Comparison of ENCODE assay signal across 1 cellular context in the genomic region with DNA sequence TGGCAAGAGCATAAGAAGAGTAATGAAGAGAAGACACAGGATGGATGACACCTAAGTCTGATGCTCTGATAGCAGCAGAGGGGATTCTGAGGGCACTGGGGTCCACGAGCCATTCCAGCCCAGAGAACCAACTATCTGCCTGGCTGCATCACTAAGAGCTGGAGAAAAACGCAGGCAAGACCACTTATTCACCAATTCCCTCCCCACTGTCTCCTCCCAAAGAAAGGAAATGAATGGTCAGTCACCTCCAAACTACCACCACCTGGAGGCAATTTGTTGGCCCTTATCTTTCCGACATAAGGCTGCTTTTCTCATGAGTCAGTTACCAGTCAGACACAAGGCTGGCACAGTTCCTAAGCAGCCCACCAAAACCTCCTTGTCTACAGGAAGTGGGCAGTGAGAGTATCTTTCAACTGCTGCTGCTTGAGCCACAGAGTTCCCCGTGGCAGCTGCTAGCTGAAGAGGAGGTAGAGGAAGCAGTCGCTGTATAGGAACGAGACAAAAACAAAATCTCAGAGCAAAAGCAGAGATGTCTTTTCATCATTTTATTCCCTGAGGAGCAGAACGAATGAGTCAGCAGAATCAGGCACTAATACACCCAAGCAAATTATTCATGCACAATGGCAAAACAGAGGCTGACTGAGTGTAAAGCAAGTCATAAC.
TF ChIP-seq lines count a peak whose summit lies in the region.

No MANE protein-coding gene starts in this region.

TF ChIP-seq in GM12878, 131 proteins besides CTCF, POLR2A, EP300 and RAD21 (continued from another document and continues in another):
- TF ChIP-seq RELB (IDR thresholded peaks at IDR 0.05; ENCODE audit: low read depth) = no peak
- TF ChIP-seq, protein P1, sequence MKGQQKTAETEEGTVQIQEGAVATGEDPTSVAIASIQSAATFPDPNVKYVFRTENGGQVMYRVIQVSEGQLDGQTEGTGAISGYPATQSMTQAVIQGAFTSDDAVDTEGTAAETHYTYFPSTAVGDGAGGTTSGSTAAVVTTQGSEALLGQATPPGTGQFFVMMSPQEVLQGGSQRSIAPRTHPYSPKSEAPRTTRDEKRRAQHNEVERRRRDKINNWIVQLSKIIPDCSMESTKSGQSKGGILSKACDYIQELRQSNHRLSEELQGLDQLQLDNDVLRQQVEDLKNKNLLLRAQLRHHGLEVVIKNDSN (IDR thresholded peaks at IDR 0.05; ENCODE audit: borderline replicate concordance, extremely low read length, insufficient read depth, low read depth, low read length) = no peak
- no peak for TF ChIP-seq BMI1 (IDR thresholded peaks at IDR 0.05; ENCODE audit: borderline replicate concordance)
- TF ChIP-seq, protein P2, sequence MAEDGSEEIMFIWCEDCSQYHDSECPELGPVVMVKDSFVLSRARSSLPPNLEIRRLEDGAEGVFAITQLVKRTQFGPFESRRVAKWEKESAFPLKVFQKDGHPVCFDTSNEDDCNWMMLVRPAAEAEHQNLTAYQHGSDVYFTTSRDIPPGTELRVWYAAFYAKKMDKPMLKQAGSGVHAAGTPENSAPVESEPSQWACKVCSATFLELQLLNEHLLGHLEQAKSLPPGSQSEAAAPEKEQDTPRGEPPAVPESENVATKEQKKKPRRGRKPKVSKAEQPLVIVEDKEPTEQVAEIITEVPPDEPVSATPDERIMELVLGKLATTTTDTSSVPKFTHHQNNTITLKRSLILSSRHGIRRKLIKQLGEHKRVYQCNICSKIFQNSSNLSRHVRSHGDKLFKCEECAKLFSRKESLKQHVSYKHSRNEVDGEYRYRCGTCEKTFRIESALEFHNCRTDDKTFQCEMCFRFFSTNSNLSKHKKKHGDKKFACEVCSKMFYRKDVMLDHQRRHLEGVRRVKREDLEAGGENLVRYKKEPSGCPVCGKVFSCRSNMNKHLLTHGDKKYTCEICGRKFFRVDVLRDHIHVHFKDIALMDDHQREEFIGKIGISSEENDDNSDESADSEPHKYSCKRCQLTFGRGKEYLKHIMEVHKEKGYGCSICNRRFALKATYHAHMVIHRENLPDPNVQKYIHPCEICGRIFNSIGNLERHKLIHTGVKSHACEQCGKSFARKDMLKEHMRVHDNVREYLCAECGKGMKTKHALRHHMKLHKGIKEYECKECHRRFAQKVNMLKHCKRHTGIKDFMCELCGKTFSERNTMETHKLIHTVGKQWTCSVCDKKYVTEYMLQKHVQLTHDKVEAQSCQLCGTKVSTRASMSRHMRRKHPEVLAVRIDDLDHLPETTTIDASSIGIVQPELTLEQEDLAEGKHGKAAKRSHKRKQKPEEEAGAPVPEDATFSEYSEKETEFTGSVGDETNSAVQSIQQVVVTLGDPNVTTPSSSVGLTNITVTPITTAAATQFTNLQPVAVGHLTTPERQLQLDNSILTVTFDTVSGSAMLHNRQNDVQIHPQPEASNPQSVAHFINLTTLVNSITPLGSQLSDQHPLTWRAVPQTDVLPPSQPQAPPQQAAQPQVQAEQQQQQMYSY (CRISPR knock-in tag; IDR thresholded peaks at IDR 0.05) = no peak
- peak; percentile 67 for TF ChIP-seq ZNF687 (IDR thresholded peaks at IDR 0.05)
- TF ChIP-seq YY1 (IDR thresholded peaks at IDR 0.05; ENCODE audit: low read depth, low read length) = no peak
- TF ChIP-seq ZZZ3 (IDR thresholded peaks at IDR 0.05; ENCODE audit: control insufficient read depth, insufficient read length, low read depth) = no peak
- TF ChIP-seq YBX1 (IDR thresholded peaks at IDR 0.05) = no peak
- no peak for TF ChIP-seq NR2C1 (IDR thresholded peaks at IDR 0.05)
- no peak for TF ChIP-seq PAX8 (IDR thresholded peaks at IDR 0.05)
- TF ChIP-seq CBFB (IDR thresholded peaks at IDR 0.05; ENCODE audit: low read depth) = no peak
- peak; percentile 88 for TF ChIP-seq BACH1 (IDR thresholded peaks at IDR 0.05; ENCODE audit: borderline replicate concordance)
- no peak for TF ChIP-seq CREB1 (IDR thresholded peaks at IDR 0.05; ENCODE audit: low read depth)
- TF ChIP-seq ZNF592 (IDR thresholded peaks at IDR 0.05) = no peak
- no peak for TF ChIP-seq NRF1 (conservative IDR thresholded peaks at IDR 0.05; ENCODE audit: low read depth, low read length)
- TF ChIP-seq USF2 (IDR thresholded peaks at IDR 0.05; ENCODE audit: borderline replicate concordance, low read depth, low read length) = no peak
- TF ChIP-seq KLF5 (IDR thresholded peaks at IDR 0.05; ENCODE audit: partially characterized antibody) = no peak
- no peak for TF ChIP-seq MYC (IDR thresholded peaks at IDR 0.05; ENCODE audit: insufficient read depth, insufficient read length, insufficient replicate concordance, low read length, severe bottlenecking)
- TF ChIP-seq IKZF1 (conservative IDR thresholded peaks at IDR 0.05) = peak; percentile 53
- TF ChIP-seq WRNIP1 (IDR thresholded peaks at IDR 0.05; ENCODE audit: borderline replicate concordance, low read depth, low read length) = no peak
- no peak for TF ChIP-seq CBX3 (IDR thresholded peaks at IDR 0.05; ENCODE audit: borderline replicate concordance, low read depth)
- no peak for TF ChIP-seq E2F8 (IDR thresholded peaks at IDR 0.05; ENCODE audit: low read depth, partially characterized antibody)
- no peak for TF ChIP-seq SREBF2 (IDR thresholded peaks at IDR 0.05; ENCODE audit: low read length)
- TF ChIP-seq RB1 (IDR thresholded peaks at IDR 0.05; ENCODE audit: borderline replicate concordance) = no peak
- TF ChIP-seq ZNF217 (IDR thresholded peaks at IDR 0.05) = no peak
- 0 out of 2 replicates have a peak, but pooled peaks have one; percentile 17 for TF ChIP-seq NBN (IDR thresholded peaks at IDR 0.05)
- peak; percentile 7 to 43; a peak in 1 of 4 replicates for TF ChIP-seq BHLHE40 (IDR thresholded peaks at IDR 0.05; ENCODE audit: borderline replicate concordance in 1 of 2, low read depth in 2 of 2, low read length in 1 of 2)
- TF ChIP-seq TAF1 (IDR thresholded peaks at IDR 0.05; ENCODE audit: borderline replicate concordance, low read depth, low read length) = no peak
- no peak for TF ChIP-seq SMAD1 (IDR thresholded peaks at IDR 0.05; ENCODE audit: low read depth, partially characterized antibody)
- no peak for TF ChIP-seq ZBED1 (IDR thresholded peaks at IDR 0.05; ENCODE audit: borderline replicate concordance)
- TF ChIP-seq, protein P3, sequence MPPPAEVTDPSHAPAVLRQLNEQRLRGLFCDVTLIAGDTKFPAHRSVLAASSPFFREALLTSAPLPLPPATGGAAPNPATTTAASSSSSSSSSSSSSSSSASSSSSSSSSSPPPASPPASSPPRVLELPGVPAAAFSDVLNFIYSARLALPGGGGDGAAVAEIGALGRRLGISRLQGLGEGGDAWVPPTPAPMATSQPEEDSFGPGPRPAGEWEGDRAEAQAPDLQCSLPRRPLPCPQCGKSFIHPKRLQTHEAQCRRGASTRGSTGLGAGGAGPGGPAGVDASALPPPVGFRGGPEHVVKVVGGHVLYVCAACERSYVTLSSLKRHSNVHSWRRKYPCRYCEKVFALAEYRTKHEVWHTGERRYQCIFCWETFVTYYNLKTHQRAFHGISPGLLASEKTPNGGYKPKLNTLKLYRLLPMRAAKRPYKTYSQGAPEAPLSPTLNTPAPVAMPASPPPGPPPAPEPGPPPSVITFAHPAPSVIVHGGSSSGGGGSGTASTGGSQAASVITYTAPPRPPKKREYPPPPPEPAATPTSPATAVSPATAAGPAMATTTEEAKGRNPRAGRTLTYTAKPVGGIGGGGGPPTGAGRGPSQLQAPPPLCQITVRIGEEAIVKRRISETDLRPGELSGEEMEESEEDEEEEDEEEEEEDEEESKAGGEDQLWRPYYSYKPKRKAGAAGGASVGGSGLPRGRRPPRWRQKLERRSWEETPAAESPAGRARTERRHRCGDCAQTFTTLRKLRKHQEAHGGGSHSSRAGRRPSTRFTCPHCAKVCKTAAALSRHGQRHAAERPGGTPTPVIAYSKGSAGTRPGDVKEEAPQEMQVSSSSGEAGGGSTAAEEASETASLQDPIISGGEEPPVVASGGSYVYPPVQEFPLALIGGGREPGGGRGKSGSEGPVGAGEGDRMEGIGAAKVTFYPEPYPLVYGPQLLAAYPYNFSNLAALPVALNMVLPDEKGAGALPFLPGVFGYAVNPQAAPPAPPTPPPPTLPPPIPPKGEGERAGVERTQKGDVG (CRISPR knock-in tag; IDR thresholded peaks at IDR 0.05) = no peak
- no peak for TF ChIP-seq FOXM1 (IDR thresholded peaks at IDR 0.05; ENCODE audit: low read depth, low read length)
- no peak; the same call in 1 of the 2 replicates for TF ChIP-seq SMC3 (IDR thresholded peaks at IDR 0.05; ENCODE audit: borderline replicate concordance, low read length)
